8 cellular contexts compared by ENCODE assay signal in genomic region chr17:77869665-77870132, GRCh38.
DNase-seq lines count a peak whose midpoint lies in the region; ATAC-seq and TF ChIP-seq lines count a peak whose summit lies in the region.

No MANE protein-coding gene starts in this region.

- H3K4me3 ChIP-seq in GM12864 (ENCODE audit: low read depth, low read length) (no peak overlapping the region), lower leg skin (ENCODE audit: low read depth, poor library complexity, severe bottlenecking) (no peak overlapping the region), ascending aorta (no peak overlapping the region)

- H3K9me3 ChIP-seq in ascending aorta: no peaks in the 10 kb centered on the region

- TF ChIP-seq POLR2A in lower leg skin (IDR thresholded peaks at IDR 0.05): no peak

- peaks cover 3 to 5% of the 10 kb centered on the region in 2 donors for H3K4me1 ChIP-seq in ascending aorta

- H3K27me3 ChIP-seq in ascending aorta: no peaks in the 10 kb centered on the region

- TF ChIP-seq CTCF in GM12864 (IDR thresholded peaks at IDR 0.05; ENCODE audit: low read depth, low read length, missing control alignments) (no peak), lower leg skin (IDR thresholded peaks at IDR 0.05) (no peak), ascending aorta (IDR thresholded peaks at IDR 0.05) (no peak)

- H3K27ac ChIP-seq in ascending aorta: no peak overlapping the region

- 73 to 75% methylated on average over 10 of the region's 10 CpGs for WGBS in lower leg skin, 2 donors

- no peaks in the 10 kb centered on the region for H3K36me3 ChIP-seq in ascending aorta

- ATAC-seq in GM21367 (IDR thresholded peaks at IDR 0.05; ENCODE audit: unreplicated experiment): peak; percentile 83
- peak; percentile 68 for ATAC-seq in HG03520 (IDR thresholded peaks at IDR 0.05; ENCODE audit: unreplicated experiment)

- DNase-seq in GM12864 (ENCODE audit: low read depth): peak; percentile 71
- peak; percentile 86 for DNase-seq in germinal center (ENCODE audit: low spot score)
- no peak for DNase-seq in lower leg skin (ENCODE audit: low spot score in 2 of 2)
- DNase-seq in activated CD4-positive, alpha-beta T cell treated with anti-CD3 and anti-CD28 coated beads, Interleukin-2, amount 50 U/mL, for 48 hours: no peak
- no peak for DNase-seq in ascending aorta (ENCODE audit: low spot score in 2 of 2)
- no peak for DNase-seq in medulla oblongata (ENCODE audit: extremely low spot score)

- intact Hi-C loops in lower leg skin (cut with DNase I; ENCODE audit: low total_unique reads): no loop called here
- intact Hi-C loops in ascending aorta (cut with DNase I): no loop called here

Comparison
In these comparisons a context has a peak if more than half of its experiments do, and no peak if none do; other contexts are left out.
1. DNase-seq: peak in GM12864 (single experiment) and germinal center (single experiment); none in lower leg skin (0 of 2), activated CD4-positive, alpha-beta T cell treated with anti-CD3 and anti-CD28 coated beads, Interleukin-2, amount 50 U/mL, for 48 hours (0 of 2), ascending aorta (0 of 2) and medulla oblongata (single experiment).